ENCODE assay signal across 11 cellular contexts in genomic region chr12:114681149-114681849, GRCh38. TPM values are rescaled to one million over a fixed set of nuclear protein-coding genes. Genes with fewer than 3 reads are reported as not detected.
DNase-seq lines count a peak whose midpoint lies in the region; ATAC-seq and TF ChIP-seq lines count a peak whose summit lies in the region.
"Had no signal": no experiment of that assay in that cellular context is flagged by ENCODE, and none has a peak within 500 bp of the region (broad histone marks: within the 10 kb centered on the region; RNA-seq: fewer than 3 reads in every experiment).

No MANE protein-coding gene starts in this region.

- peak overlapping the region; percentile 71 for H3K4me3 ChIP-seq in SJSA1
- peak overlapping the region; percentile 86 for H3K4me3 ChIP-seq in fibroblast of the aortic adventitia (ENCODE audit: low read depth, low read length)
- peak overlapping the region; percentile 65 to 88 (median 76) for H3K4me3 ChIP-seq in gastrocnemius medialis

- in situ Hi-C loops in gastrocnemius medialis (cut with MboI; ENCODE audit: low sequenced_read_pairs in 4 of 4) = loop anchor here in 1 of 4 donors (25.0 kb wide), 1 partner anchor 656 kb away; no protein-coding TSS in a partner anchor

- DNase-seq in H4 (ENCODE audit: low spot score) (peak; percentile 47), SJSA1 (ENCODE audit: low read depth in 1 of 2, low spot score in 2 of 2) (peak in 1 of 2 experiments; percentile 59), fibroblast of the aortic adventitia (ENCODE audit: low read depth) (peak; percentile 66), gastrocnemius medialis (no peak), foreskin melanocyte (no peak), CD14-positive monocyte (ENCODE audit: low spot score) (no peak), GM20000 (ENCODE audit: low spot score) (no peak)
- no peak for DNase-seq in activated CD4-positive, alpha-beta T cell treated with anti-CD3 and anti-CD28 coated beads, Interleukin-2, amount 50 U/mL, for 1 hour
- DNase-seq: naive B cell, T1000 had no signal

- no peak overlapping the region for H3K27ac Mint-ChIP-seq in CD14-positive monocyte
- H3K27ac Mint-ChIP-seq: naive B cell had no signal

- H3K9me3 Mint-ChIP-seq in CD14-positive monocyte = peaks cover 0 to 42% (median 21%) of the 10 kb centered on the region in 7 donors

- ATAC-seq in gastrocnemius medialis = no peak

- intact Hi-C loops in gastrocnemius medialis (cut with DNase I; ENCODE audit: low total_unique reads) = loop anchor here (5.0 to 10.0 kb wide), 3 partner anchors 546 to 774 kb away; no protein-coding TSS in a partner anchor
- intact Hi-C loops in CD14-positive monocyte (cut with micrococcal nuclease) = no loop called here

- no peak for TF ChIP-seq POLR2A in gastrocnemius medialis (IDR thresholded peaks at IDR 0.05)

- H3K4me1 Mint-ChIP-seq in CD14-positive monocyte = peaks cover 23% of the 10 kb centered on the region

- H3K27ac ChIP-seq in SJSA1 (peak overlapping the region; percentile 69), gastrocnemius medialis (peak overlapping the region; percentile 85 to 97 (median 94))
- H3K27ac ChIP-seq: KMS-11 had no signal

- peaks cover 66% of the 10 kb centered on the region for H3K36me3 ChIP-seq in SJSA1
- peaks cover 0 to 36% of the 10 kb centered on the region in 2 donors for H3K36me3 ChIP-seq in gastrocnemius medialis

- no peaks in the 10 kb centered on the region for H3K27me3 ChIP-seq in SJSA1 (replicated peaks)
- peaks cover 0 to 2% (median 0%) of the 10 kb centered on the region in 3 donors for H3K27me3 ChIP-seq in gastrocnemius medialis

- peaks cover 88 to 96% (median 89%) of the 10 kb centered on the region in 3 donors for H3K27me3 Mint-ChIP-seq in CD14-positive monocyte (ENCODE audit: low read depth in 3 of 3)

- peaks cover 42% of the 10 kb centered on the region for H3K4me1 ChIP-seq in SJSA1 (replicated peaks)
- H3K4me1 ChIP-seq in gastrocnemius medialis = peaks cover 14 to 15% of the 10 kb centered on the region in 2 donors

- H3K9me3 ChIP-seq in SJSA1 (replicated peaks) (no peaks in the 10 kb centered on the region), gastrocnemius medialis (no peaks in the 10 kb centered on the region)

- H3K36me3 Mint-ChIP-seq in CD14-positive monocyte = peaks cover 4 to 26% of the 10 kb centered on the region in 2 donors

- peak overlapping the region in 1 of 2 donors; percentile 87 for H3K4me3 Mint-ChIP-seq in CD14-positive monocyte

- TF ChIP-seq CTCF in fibroblast of the aortic adventitia (IDR thresholded peaks at IDR 0.05; ENCODE audit: insufficient read depth, low read length) (no peak), gastrocnemius medialis (IDR thresholded peaks at IDR 0.05 in 4 of 5, conservative IDR thresholded peaks at IDR 0.05 in 1 of 5) (no peak), CD14-positive monocyte (IDR thresholded peaks at IDR 0.05) (no peak), GM20000 (IDR thresholded peaks at IDR 0.05; ENCODE audit: extremely low read depth, missing control alignments) (no peak)

RNA-seq across cellular contexts. Expression of gene TBX3, which starts 2.7 kb away (rescaled TPM):
- 16.1 and 17.5 TPM in 2 replicates for total RNA-seq in H4 (2014; rRNA removed; shearing (Covaris generic))
- total RNA-seq in SJSA1 (2014; rRNA removed; shearing (Covaris generic)) = 28.8 and 37.4 TPM in 2 replicates
- total RNA-seq in fibroblast of the aortic adventitia (ENCODE audit: low replicate concordance) (5.7 and 12.8 TPM in 2 replicates), gastrocnemius medialis (10 to 100 TPM in 3 of 4 donors, 1 to 10 TPM in 1; 7.5 to 16.7 (median 11.9) TPM)
- polyA plus RNA-seq in CD14-positive monocyte = under 1 TPM; 0.04 to 0.13 TPM

Comparison
In these comparisons a context has a peak if more than half of its experiments do, and no peak if none do; other contexts are left out.
1. DNase-seq: peak in H4 (single experiment) and fibroblast of the aortic adventitia (single experiment); none in gastrocnemius medialis (0 of 2), foreskin melanocyte (single experiment), activated CD4-positive, alpha-beta T cell treated with anti-CD3 and anti-CD28 coated beads, Interleukin-2, amount 50 U/mL, for 1 hour (single experiment), CD14-positive monocyte (single experiment) and GM20000 (single experiment).
2. Peak in every context shown above with its lines, with median percentiles within 50 percentile points of each other: H3K4me3 ChIP-seq.